In the genomic region with DNA sequence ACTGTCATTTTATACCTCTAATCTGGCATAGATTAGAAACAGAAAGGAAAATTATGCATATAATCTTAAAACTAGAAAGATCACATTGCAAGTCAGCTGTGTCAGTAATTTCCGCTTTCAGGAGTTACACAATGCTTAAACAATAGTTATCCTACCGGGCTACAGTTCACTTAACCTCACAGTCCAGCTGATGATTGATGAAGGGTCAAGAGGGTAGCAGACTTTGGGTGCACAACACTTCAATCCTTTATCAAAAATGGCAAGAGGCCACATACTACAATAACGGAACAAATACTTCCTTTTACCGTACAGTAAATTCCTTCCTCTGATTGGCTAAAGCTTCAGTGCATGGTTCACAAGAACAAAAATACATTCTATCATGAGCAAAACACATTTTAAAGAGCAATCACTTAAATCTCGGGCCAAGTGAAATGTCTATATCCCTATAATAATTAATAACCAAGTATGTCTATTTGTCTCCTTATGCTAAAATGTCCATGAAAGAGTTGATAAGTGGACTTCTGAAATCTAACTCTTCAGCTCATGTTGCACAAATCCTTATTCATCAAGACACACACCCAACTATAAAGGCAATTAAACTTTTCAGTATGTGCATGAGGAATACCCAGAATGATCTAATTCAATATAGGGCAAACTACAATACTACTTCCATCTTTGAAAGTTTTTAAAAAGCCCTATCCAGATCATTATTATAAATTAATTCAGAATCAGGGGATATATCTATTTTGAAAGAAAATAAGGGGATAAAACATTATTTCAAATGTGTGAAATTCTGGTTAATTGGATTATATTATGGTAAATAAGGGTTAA, we compare ENCODE assay signal across 8 cellular contexts.
DNase-seq lines count a peak whose midpoint lies in the region; ATAC-seq, FAIRE-seq and TF ChIP-seq lines count a peak whose summit lies in the region.

No MANE protein-coding gene starts in this region.

- peak; percentile 84 for FAIRE-seq in RCC 7860 (lab: Jason Lieb, UNC)

- H3K27ac Mint-ChIP-seq in activated T-cell treated with anti-CD3 and anti-CD28 coated beads, Interleukin-2, amount 50 U/mL, for 72 hours: peak overlapping the region; percentile 29

- peak overlapping the region; percentile 58 to 87 for H3K4me3 Mint-ChIP-seq in activated T-cell treated with anti-CD3 and anti-CD28 coated beads, Interleukin-2, amount 50 U/mL, for 72 hours

- H3K9me3 Mint-ChIP-seq in activated T-cell treated with anti-CD3 and anti-CD28 coated beads, Interleukin-2, amount 50 U/mL, for 72 hours: no peaks in the 10 kb centered on the region

- peaks cover 89% of the 10 kb centered on the region for H3K4me1 Mint-ChIP-seq in activated T-cell treated with anti-CD3 and anti-CD28 coated beads, Interleukin-2, amount 50 U/mL, for 72 hours (ENCODE audit: low read depth)

- H3K36me3 ChIP-seq in subcutaneous abdominal adipose tissue (ENCODE audit: control insufficient read depth in 5 of 5, insufficient read depth in 5 of 5, low read length in 5 of 5): no peaks in the 10 kb centered on the region
- no peaks in the 10 kb centered on the region for H3K36me3 ChIP-seq in A673 (ENCODE audit: insufficient read depth, low read length, poor library complexity, severe bottlenecking)

- H3K4me3 ChIP-seq in subcutaneous abdominal adipose tissue (ENCODE audit: low read depth in 1 of 5, low read length in 5 of 5) (peak overlapping the region; percentile 39 to 62 (median 50)), A673 (ENCODE audit: low read depth, low read length, poor library complexity, severe bottlenecking) (no peak overlapping the region)

- intact Hi-C loops in Right ventricle myocardium superior (cut with DNase I): no loop called here
- intact Hi-C loops in A673 (cut with micrococcal nuclease; ENCODE audit: unreplicated experiment): no loop called here

- H3K27me3 ChIP-seq in subcutaneous abdominal adipose tissue (ENCODE audit: control insufficient read depth in 5 of 5, insufficient read depth in 4 of 5, low read length in 5 of 5) (no peaks in the 10 kb centered on the region), A673 (replicated peaks; ENCODE audit: insufficient read depth, low read depth, low read length, poor library complexity) (no peaks in the 10 kb centered on the region)

- H3K9me3 ChIP-seq in subcutaneous abdominal adipose tissue (ENCODE audit: control insufficient read depth in 5 of 5, low read length in 5 of 5) (no peaks in the 10 kb centered on the region), A673 (ENCODE audit: low read depth, low read length, poor library complexity, severe bottlenecking) (no peaks in the 10 kb centered on the region)

- TF ChIP-seq CTCF in A673 (conservative IDR thresholded peaks at IDR 0.05; ENCODE audit: low read depth, low read length): no peak

- ATAC-seq in activated T-cell treated with anti-CD3 and anti-CD28 coated beads, Interleukin-2, amount 50 U/mL, for 72 hours (replicated peaks in 1 of 2): no peak
- peak; percentile 55 for ATAC-seq in Right ventricle myocardium superior (ENCODE audit: poor library complexity)

- POLR2A ChIA-PET in A673 (lab: Charles Lee; ENCODE audit: low non-redundant PET): no interaction called here

- DNase-seq in activated T-cell treated with anti-CD3 and anti-CD28 coated beads, Interleukin-2, amount 50 U/mL, for 72 hours: no peak
- no peak for DNase-seq in activated T-cell treated with anti-CD3 and anti-CD28 coated beads, Interleukin-2, amount 50 U/mL, for 1 hour
- DNase-seq in RCC 7860 (ENCODE audit: low spot score) (peak; percentile 49), Right ventricle myocardium superior (no peak), A673 (ENCODE audit: low spot score) (no peak), HPDE6-E6E7 (ENCODE audit: extremely low spot score) (no peak)
- no peak for DNase-seq in stimulated activated CD4-positive, alpha-beta T cell treated with anti-CD3 and anti-CD28 coated beads, Interleukin-1b, Interleukin-23, amount 100 ng/mL, for 48 hours

- H3K4me1 ChIP-seq in subcutaneous abdominal adipose tissue (ENCODE audit: control insufficient read depth in 5 of 5, insufficient read depth in 5 of 5, low read length in 5 of 5): peaks cover 2 to 42% (median 36%) of the 10 kb centered on the region in 5 donors
- H3K4me1 ChIP-seq in A673 (ENCODE audit: insufficient read depth, low read length, poor library complexity, severe bottlenecking): no peaks in the 10 kb centered on the region

- CTCF ChIA-PET in A673 (lab: Charles Lee): no interaction called here

- H3K9ac ChIP-seq in subcutaneous abdominal adipose tissue (ENCODE audit: low read length in 5 of 5): peak overlapping the region in 1 of 5 donors; percentile 1

- BruUV-seq in A673 (replicated peaks; lab: Mats Ljungman, UMichigan): no TSS peak

- no peaks in the 10 kb centered on the region for H3K27me3 Mint-ChIP-seq in activated T-cell treated with anti-CD3 and anti-CD28 coated beads, Interleukin-2, amount 50 U/mL, for 72 hours (ENCODE audit: low read depth)

- H3K27ac ChIP-seq in subcutaneous abdominal adipose tissue (ENCODE audit: low read depth, low read length) (peak overlapping the region; percentile 45), A673 (ENCODE audit: low read depth, low read length, poor library complexity, severe bottlenecking) (no peak overlapping the region)

- H3K36me3 Mint-ChIP-seq in activated T-cell treated with anti-CD3 and anti-CD28 coated beads, Interleukin-2, amount 50 U/mL, for 72 hours (ENCODE audit: insufficient read depth in 2 of 2): peaks cover 0 to 7% of the 10 kb centered on the region in 2 donors
